Comparison of ENCODE assay signal across 8 cellular contexts in the genomic region with DNA sequence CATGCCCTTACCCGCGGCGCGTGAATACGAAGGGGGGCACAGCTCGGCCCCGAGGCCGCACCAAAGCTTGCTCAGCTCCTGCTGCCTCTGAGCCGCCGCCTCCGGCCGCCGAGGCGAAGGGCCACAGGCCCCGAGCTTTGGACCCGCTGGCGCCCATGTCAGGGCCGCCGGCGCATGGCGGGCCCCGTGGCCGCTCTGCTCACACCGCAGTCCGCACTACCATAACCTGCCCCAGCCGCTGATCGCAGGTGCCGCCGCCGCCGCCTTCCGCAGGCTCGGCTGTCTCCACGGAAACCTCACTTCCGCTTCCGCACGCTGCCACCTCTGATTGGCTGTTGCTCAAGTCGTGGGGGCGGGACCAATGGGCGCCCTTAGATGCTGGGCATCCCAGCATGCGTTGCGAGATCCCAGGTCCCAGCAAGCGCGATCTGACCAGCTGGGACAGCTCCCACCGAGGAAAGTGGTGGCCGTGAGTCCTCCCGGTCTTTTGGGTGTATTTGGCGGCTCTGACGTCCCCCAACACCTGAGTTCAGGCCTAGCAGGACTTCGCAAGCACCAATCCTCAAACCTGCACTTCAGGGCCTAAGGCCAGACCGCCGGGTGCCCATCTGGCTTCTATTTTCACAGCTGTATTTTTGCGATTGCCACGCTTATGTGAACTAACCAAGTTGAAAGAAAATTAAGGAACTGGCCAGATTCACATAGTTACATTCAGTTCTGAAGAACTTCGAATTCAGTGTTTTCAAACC. TPM values are rescaled to one million over a fixed set of nuclear protein-coding genes. Genes with fewer than 3 reads are reported as not detected.
DNase-seq lines count a peak whose midpoint lies in the region; TF ChIP-seq lines count a peak whose summit lies in the region.

A gene with protein sequence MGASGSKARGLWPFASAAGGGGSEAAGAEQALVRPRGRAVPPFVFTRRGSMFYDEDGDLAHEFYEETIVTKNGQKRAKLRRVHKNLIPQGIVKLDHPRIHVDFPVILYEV (minus strand): TSS at position 281 of the 749 bp plus-strand sequence. CDS start 124 bp downstream, at position 157.

- TF ChIP-seq EP300 in neural cell (conservative IDR thresholded peaks at IDR 0.05; ENCODE audit: poor library complexity, severe bottlenecking) (no peak), stomach (IDR thresholded peaks at IDR 0.05) (no peak)

- no peaks in the 10 kb centered on the region for H4K20me1 ChIP-seq in neural cell (ENCODE audit: insufficient read depth)

- TF ChIP-seq CTCF in fibroblast of the aortic adventitia (IDR thresholded peaks at IDR 0.05; ENCODE audit: insufficient read depth, low read length): no peak
- no peak for TF ChIP-seq CTCF in neural cell (IDR thresholded peaks at IDR 0.05; ENCODE audit: poor library complexity, severe bottlenecking)
- no peak for TF ChIP-seq CTCF in stomach (IDR thresholded peaks at IDR 0.05)

- H2AFZ ChIP-seq in neural cell (ENCODE audit: low read depth, low read length): peak within 1 kb of the TSS; percentile 56

- H3K27me3 ChIP-seq in neural cell (ENCODE audit: insufficient read depth, low read depth, low read length) (no peaks in the 10 kb centered on the region), stomach (no peaks in the 10 kb centered on the region)

- H3K9ac ChIP-seq in neural cell (ENCODE audit: low read length): peak within 1 kb of the TSS; percentile 85

- H3K9me3 ChIP-seq in neural cell (ENCODE audit: low read length) (no peaks in the 10 kb centered on the region), stomach (no peaks in the 10 kb centered on the region)

- no peaks in the 10 kb centered on the region for H3F3A ChIP-seq in neural cell (ENCODE audit: insufficient read depth, low read length, poor library complexity, severe bottlenecking)

- peak within 1 kb of the TSS; percentile 66 for H3K27ac ChIP-seq in neural cell (ENCODE audit: low read length)
- peak within 1 kb of the TSS; percentile 79 to 93 (median 90) for H3K27ac ChIP-seq in stomach

- peak in 1 of 4 donors; percentile 28 for TF ChIP-seq POLR2A in stomach (IDR thresholded peaks at IDR 0.05)

- DNase-seq in EH (ENCODE audit: low read depth): peak; percentile 96
- peak; percentile 91 for DNase-seq in H4 (ENCODE audit: low spot score)
- DNase-seq in LoVo (ENCODE audit: low spot score): peak; percentile 97
- DNase-seq in SHP77 (lab: John Stamatoyannopoulos, UW): peak; percentile 97 to 98
- DNase-seq in activated effector memory CD4-positive, alpha-beta T cell treated with Interleukin-2 at 50 U/mL for 16 hours: peak; percentile 92
- peak; percentile 95 for DNase-seq in fibroblast of the aortic adventitia (ENCODE audit: low read depth)
- peak; percentile 99 for DNase-seq in stomach

- intact Hi-C loops in stomach (cut with DNase I; ENCODE audit: low total_unique reads): no loop called here

- H3K36me3 ChIP-seq in neural cell (ENCODE audit: insufficient read depth, low read length): no peaks in the 10 kb centered on the region
- H3K36me3 ChIP-seq in stomach: peaks cover 44 to 57% (median 55%) of the 10 kb centered on the region in 4 donors

- H3K4me1 ChIP-seq in stomach: peaks cover 15 to 74% (median 48%) of the 10 kb centered on the region in 4 donors

- H3K79me2 ChIP-seq in neural cell (replicated peaks; ENCODE audit: insufficient read depth, low read length): peaks cover 12% of the 10 kb centered on the region

- peak within 1 kb of the TSS; percentile 87 for H3K4me2 ChIP-seq in neural cell (ENCODE audit: low read length)

- 1 to 3% (median 2%) methylated on average over 15 to 55 of the region's 55 CpGs for WGBS in stomach, 5 donors

- peak within 1 kb of the TSS; percentile 88 for H3K4me3 ChIP-seq in fibroblast of the aortic adventitia (ENCODE audit: low read depth, low read length)
- peak within 1 kb of the TSS; percentile 100 for H3K4me3 ChIP-seq in neural cell (ENCODE audit: low read length)
- H3K4me3 ChIP-seq in stomach: peak within 1 kb of the TSS; percentile 62 to 98 (median 90)

- TF ChIP-seq RAD21 in neural cell (conservative IDR thresholded peaks at IDR 0.05): no peak

- H3K9me2 ChIP-seq in neural cell (ENCODE audit: insufficient read depth, low read length): no peaks in the 10 kb centered on the region

TF ChIP-seq in neural cell, 6 proteins besides CTCF, POLR2A, EP300 and RAD21:
- no peak for TF ChIP-seq EZH2 (IDR thresholded peaks at IDR 0.05; ENCODE audit: borderline replicate concordance, insufficient read depth, low read length, poor library complexity, severe bottlenecking)
- TF ChIP-seq POLR2AphosphoS5 (IDR thresholded peaks at IDR 0.05): peak; percentile 96
- TF ChIP-seq, protein P1, sequence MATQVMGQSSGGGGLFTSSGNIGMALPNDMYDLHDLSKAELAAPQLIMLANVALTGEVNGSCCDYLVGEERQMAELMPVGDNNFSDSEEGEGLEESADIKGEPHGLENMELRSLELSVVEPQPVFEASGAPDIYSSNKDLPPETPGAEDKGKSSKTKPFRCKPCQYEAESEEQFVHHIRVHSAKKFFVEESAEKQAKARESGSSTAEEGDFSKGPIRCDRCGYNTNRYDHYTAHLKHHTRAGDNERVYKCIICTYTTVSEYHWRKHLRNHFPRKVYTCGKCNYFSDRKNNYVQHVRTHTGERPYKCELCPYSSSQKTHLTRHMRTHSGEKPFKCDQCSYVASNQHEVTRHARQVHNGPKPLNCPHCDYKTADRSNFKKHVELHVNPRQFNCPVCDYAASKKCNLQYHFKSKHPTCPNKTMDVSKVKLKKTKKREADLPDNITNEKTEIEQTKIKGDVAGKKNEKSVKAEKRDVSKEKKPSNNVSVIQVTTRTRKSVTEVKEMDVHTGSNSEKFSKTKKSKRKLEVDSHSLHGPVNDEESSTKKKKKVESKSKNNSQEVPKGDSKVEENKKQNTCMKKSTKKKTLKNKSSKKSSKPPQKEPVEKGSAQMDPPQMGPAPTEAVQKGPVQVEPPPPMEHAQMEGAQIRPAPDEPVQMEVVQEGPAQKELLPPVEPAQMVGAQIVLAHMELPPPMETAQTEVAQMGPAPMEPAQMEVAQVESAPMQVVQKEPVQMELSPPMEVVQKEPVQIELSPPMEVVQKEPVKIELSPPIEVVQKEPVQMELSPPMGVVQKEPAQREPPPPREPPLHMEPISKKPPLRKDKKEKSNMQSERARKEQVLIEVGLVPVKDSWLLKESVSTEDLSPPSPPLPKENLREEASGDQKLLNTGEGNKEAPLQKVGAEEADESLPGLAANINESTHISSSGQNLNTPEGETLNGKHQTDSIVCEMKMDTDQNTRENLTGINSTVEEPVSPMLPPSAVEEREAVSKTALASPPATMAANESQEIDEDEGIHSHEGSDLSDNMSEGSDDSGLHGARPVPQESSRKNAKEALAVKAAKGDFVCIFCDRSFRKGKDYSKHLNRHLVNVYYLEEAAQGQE (IDR thresholded peaks at IDR 0.05; ENCODE audit: borderline replicate concordance): peak; percentile 66
- TF ChIP-seq MXI1 (conservative IDR thresholded peaks at IDR 0.05; ENCODE audit: poor library complexity, severe bottlenecking): peak; percentile 92

RNA-seq across cellular contexts. Expression of the gene that starts here (rescaled TPM):
- 11.5 and 29.1 TPM in 2 replicates for total RNA-seq in H4 (2014; rRNA removed; shearing (Covaris generic))
- total RNA-seq in fibroblast of the aortic adventitia (ENCODE audit: low replicate concordance) (11.9 and 15.5 TPM in 2 replicates), stomach (10 to 100 TPM in 3 of 5 donors, 1 to 10 TPM in 1, not detected in 1; 2.3 to 63.4 (median 25.6) TPM)
- polyA plus RNA-seq in neural cell (88.8 and 106 TPM in 2 replicates), stomach (10 to 100 TPM; 40.3 to 48.1 (median 46.3) TPM)
- polyA minus RNA-seq in neural cell: 28.6 and 35.3 TPM in 2 replicates

Comparison
In these comparisons a context has a peak if more than half of its experiments do, and no peak if none do; other contexts are left out.
1. Peak in every context shown above with its lines: DNase-seq, H3K4me3 ChIP-seq and H3K27ac ChIP-seq.